In the genomic region with DNA sequence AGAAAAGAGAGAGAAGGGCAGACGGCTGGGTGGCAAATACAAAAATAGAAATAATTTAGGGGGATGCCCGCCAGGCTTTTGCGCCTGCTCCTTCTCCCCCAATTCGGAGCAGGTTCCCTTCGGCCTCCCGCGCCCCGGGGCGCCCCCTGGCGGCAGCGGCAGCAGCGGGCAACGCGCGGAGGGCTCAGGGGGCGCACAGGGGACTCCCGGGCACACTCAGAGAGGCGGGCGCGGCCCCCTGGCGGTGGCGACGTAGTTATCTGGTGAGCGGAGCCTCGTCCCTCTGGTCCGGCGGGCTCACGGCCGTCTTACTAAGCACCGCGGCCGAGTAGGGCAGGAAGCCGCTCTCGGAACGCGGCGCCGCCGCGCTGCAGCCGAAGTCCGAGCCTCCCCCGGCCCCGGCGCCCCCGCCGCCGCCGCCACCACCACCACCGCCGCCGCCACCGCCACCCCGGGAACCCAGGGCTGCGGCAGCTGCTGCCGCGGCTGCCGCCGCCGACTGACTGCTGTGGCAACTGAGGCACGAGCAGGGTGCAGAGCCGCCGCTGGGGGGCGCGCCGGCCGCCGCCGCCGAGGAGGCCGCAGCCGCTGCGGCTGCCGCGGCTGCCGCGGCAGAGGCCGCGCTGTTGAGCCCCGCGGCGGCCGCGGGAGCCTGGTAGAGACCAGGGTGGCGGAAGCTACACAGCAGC, we compare ENCODE assay signal across 8 cellular contexts. TPM values are rescaled to one million over a fixed set of nuclear protein-coding genes. Genes with fewer than 3 reads are reported as not detected.
DNase-seq lines count a peak whose midpoint lies in the region; ATAC-seq and TF ChIP-seq lines count a peak whose summit lies in the region.

No MANE protein-coding gene starts in this region.

- H3K4me1 ChIP-seq in ACC112 (ENCODE audit: control insufficient read depth, insufficient read depth, low read length, unreplicated experiment) (no peaks in the 10 kb centered on the region), left lung (peaks cover 0 to 19% of the 10 kb centered on the region in 2 donors)

- no peaks in the 10 kb centered on the region for H3K36me3 ChIP-seq in ACC112 (ENCODE audit: insufficient read depth, low read length)
- no peaks in the 10 kb centered on the region for H3K36me3 ChIP-seq in brain microvascular endothelial cell (replicated peaks)
- no peaks in the 10 kb centered on the region for H3K36me3 ChIP-seq in left lung

- in situ Hi-C loops in brain microvascular endothelial cell (cut with HindIII; ENCODE audit: low pct_ligation_motif_present, low sequenced_read_pairs): no loop called here

- H3K27me3 ChIP-seq in ACC112 (ENCODE audit: insufficient read depth, low read length) (peaks cover 97% of the 10 kb centered on the region), brain microvascular endothelial cell (replicated peaks) (peaks cover 93% of the 10 kb centered on the region), left lung (peaks cover 97 to 100% of the 10 kb centered on the region in 2 donors)

- H3K27ac ChIP-seq in ACC112 (ENCODE audit: low read depth, low read length) (no peak overlapping the region), brain microvascular endothelial cell (no peak overlapping the region), left lung (no peak overlapping the region)

- no peak overlapping the region for H2AFZ ChIP-seq in ACC112 (ENCODE audit: low read length, unreplicated experiment)

- TF ChIP-seq CTCF in GM12875 (IDR thresholded peaks at IDR 0.05; ENCODE audit: borderline replicate concordance, insufficient read depth, low read depth, low read length): peak; percentile 72
- peak; percentile 55 for TF ChIP-seq CTCF in brain microvascular endothelial cell (IDR thresholded peaks at IDR 0.05; ENCODE audit: low read depth, low read length, missing control alignments)
- TF ChIP-seq CTCF in left lung (IDR thresholded peaks at IDR 0.05): peak; percentile 33 to 54

- peak overlapping the region; percentile 51 for H3K4me3 ChIP-seq in ACC112 (ENCODE audit: low read depth, low read length)
- H3K4me3 ChIP-seq in GM12875 (ENCODE audit: low read depth, low read length): no peak overlapping the region
- no peak overlapping the region for H3K4me3 ChIP-seq in brain microvascular endothelial cell (ENCODE audit: low read depth, low read length)
- no peak overlapping the region for H3K4me3 ChIP-seq in left lung

- H3K79me2 ChIP-seq in ACC112 (ENCODE audit: control insufficient read depth, insufficient read depth, low read length, unreplicated experiment): no peaks in the 10 kb centered on the region

- no peaks in the 10 kb centered on the region for H3K9me3 ChIP-seq in left lung

- intact Hi-C loops in left lung (cut with DNase I): loop anchor here in 1 of 2 donors (10.0 kb wide), 1 partner anchor 715 kb away; no protein-coding TSS in a partner anchor

- peak; percentile 76 to 87 for DNase-seq in NCI-H524 (lab: John Stamatoyannopoulos, UW)
- DNase-seq in brain microvascular endothelial cell: no peak
- DNase-seq in left lung: peak in 1 of 2 donors; percentile 86
- no peak for DNase-seq in NOMO-1 (lab: John Stamatoyannopoulos, UW; ENCODE audit: unreplicated experiment in 2 of 2)

- ATAC-seq in left lung: no peak
- ATAC-seq in GM21526 (IDR thresholded peaks at IDR 0.05; ENCODE audit: low FRiP score, unreplicated experiment): no peak
- ATAC-seq in GM21737 (IDR thresholded peaks at IDR 0.05; ENCODE audit: unreplicated experiment): no peak

RNA-seq across cellular contexts. Expression of a gene that starts 3.8 kb away (rescaled TPM):
- not detected for total RNA-seq in left lung

RNA-seq across cellular contexts. Expression of a gene that starts 12.5 kb away (rescaled TPM):
- not detected for total RNA-seq in left lung

RNA-seq across cellular contexts. Expression of a gene that starts 19.6 kb away (rescaled TPM):
- total RNA-seq in left lung: not detected

RNA-seq across cellular contexts. Expression of a gene that starts 27.1 kb away (rescaled TPM):
- not detected for total RNA-seq in left lung

RNA-seq across cellular contexts. Expression of a gene that starts 36.6 kb away (rescaled TPM):
- under 1 TPM in 1 of 2 donors, not detected in 1; 0.31 TPM for total RNA-seq in left lung

Comparison
In these comparisons a context has a peak if more than half of its experiments do, and no peak if none do; other contexts are left out.
1. DNase-seq: peak in NCI-H524 (2 of 2); none in brain microvascular endothelial cell (single experiment) and NOMO-1 (0 of 2).
2. Peak in every context shown above with its lines, with median percentiles within 50 percentile points of each other: CTCF ChIP-seq.